In the genomic region with DNA sequence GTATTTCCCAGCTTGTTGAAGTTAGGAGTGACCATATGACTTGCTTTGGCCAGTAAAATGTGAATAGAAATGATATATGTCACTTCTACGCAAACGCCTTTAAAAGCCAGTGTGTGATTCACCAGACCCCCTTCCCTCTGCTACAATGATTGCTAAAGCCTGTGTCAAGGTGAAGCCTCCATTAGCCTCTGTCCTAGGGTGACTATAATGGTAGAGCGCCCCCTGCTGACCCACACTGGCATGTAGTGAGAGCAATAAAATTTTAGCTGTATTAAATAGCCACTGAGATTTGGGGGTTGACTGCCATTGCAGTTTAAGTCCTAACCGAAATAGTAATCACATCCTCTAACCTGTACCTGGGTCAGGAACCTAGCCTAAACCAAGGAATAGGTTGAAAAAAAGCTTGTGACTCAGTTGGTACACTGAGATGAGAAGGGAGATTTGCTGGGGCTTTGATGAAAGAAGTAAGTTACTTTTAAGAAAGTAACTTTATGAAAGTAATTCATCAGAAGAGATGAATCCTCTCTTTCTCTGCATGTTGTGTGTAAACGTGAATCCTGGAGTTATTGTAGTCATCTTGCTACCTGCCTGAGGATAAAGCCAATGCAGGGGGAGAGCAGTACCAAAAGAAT, we compare ENCODE assay signal across 8 cellular contexts. TPM values are rescaled to one million over a fixed set of nuclear protein-coding genes. Genes with fewer than 3 reads are reported as not detected.
A peak's percentile ranks its signal among the peaks of the same experiment; 100 is the strongest.
DNase-seq lines count a peak whose midpoint lies in the region; ATAC-seq and TF ChIP-seq lines count a peak whose summit lies in the region.

No MANE protein-coding gene starts in this region.

- CTCF ChIA-PET in PC-3 (lab: Charles Lee) = interaction anchor here (0.5 to 1.3 kb wide), 10 partner anchors 10 to 376 kb away, joined by 3 to 20 read pairs (median 4); no protein-coding TSS in a partner anchor

- POLR2A ChIA-PET in PC-3 (lab: Charles Lee; ENCODE audit: unreplicated experiment) = interaction anchor here (0.6 to 1.7 kb wide), 2 partner anchors 199 to 371 kb away, joined by 3 to 4 read pairs; partner anchors contain the start of gene NDUFB4

- BruUV-seq in PC-3 (replicated peaks; lab: Mats Ljungman, UMichigan) = no TSS peak

- no peaks in the 10 kb centered on the region for H3K9me2 ChIP-seq in PC-3 (replicated peaks; ENCODE audit: low read length)

- H3K4me3 Mint-ChIP-seq in activated T-cell treated with anti-CD3 and anti-CD28 coated beads, Interleukin-2, amount 50 U/mL, for 4 hours = no peak overlapping the region

- TF ChIP-seq POLR2A in thyroid gland (IDR thresholded peaks at IDR 0.05) = no peak

- no peaks in the 10 kb centered on the region for H3K9me3 Mint-ChIP-seq in activated T-cell treated with anti-CD3 and anti-CD28 coated beads, Interleukin-2, amount 50 U/mL, for 4 hours

- H3K27me3 ChIP-seq in PC-3 (ENCODE audit: low read length) = no peaks in the 10 kb centered on the region
- H3K27me3 ChIP-seq in osteoblast (ENCODE audit: insufficient read depth, low read length) = no peaks in the 10 kb centered on the region
- H3K27me3 ChIP-seq in thyroid gland = no peaks in the 10 kb centered on the region

- no peaks in the 10 kb centered on the region for H3F3A ChIP-seq in PC-3 (ENCODE audit: low read length, unreplicated experiment)

- H3K4me1 Mint-ChIP-seq in activated T-cell treated with anti-CD3 and anti-CD28 coated beads, Interleukin-2, amount 50 U/mL, for 4 hours (ENCODE audit: low read depth) = peaks cover 6% of the 10 kb centered on the region

- H3K79me2 ChIP-seq in PC-3 (ENCODE audit: low read length) (no peaks in the 10 kb centered on the region), osteoblast (ENCODE audit: insufficient read depth, low read length) (no peaks in the 10 kb centered on the region)

- H2AFZ ChIP-seq in PC-3 (ENCODE audit: low read length) (no peak overlapping the region), osteoblast (ENCODE audit: low read length) (peak overlapping the region; percentile 28)

- DNase-seq in DMS 273 treated with DMSO at 0.1 percent for 48 hours (lab: John Stamatoyannopoulos, UW) (peak; percentile 40), HPDE6-E6E7 (ENCODE audit: extremely low spot score) (peak; percentile 47), PC-3 (peak; percentile 93), fibroblast of villous mesenchyme (ENCODE audit: low read depth) (peak; percentile 86), osteoblast (ENCODE audit: insufficient read length, low spot score, missing footprints) (no peak), thyroid gland (peak; percentile 81 to 88)
- DNase-seq in activated T-cell treated with anti-CD3 and anti-CD28 coated beads, Interleukin-2, amount 50 U/mL, for 4 hours = peak; percentile 81

- ATAC-seq in GM21381 (IDR thresholded peaks at IDR 0.05; ENCODE audit: unreplicated experiment) (peak; percentile 96), PC-3 (peak; percentile 65)
- peak; percentile 89 to 91 for ATAC-seq in activated T-cell treated with anti-CD3 and anti-CD28 coated beads, Interleukin-2, amount 50 U/mL, for 4 hours

- no peak overlapping the region for H3K9ac ChIP-seq in PC-3 (ENCODE audit: low read length)

- H3K36me3 ChIP-seq in PC-3 (ENCODE audit: low read depth, low read length) (no peaks in the 10 kb centered on the region), osteoblast (ENCODE audit: insufficient read depth, low read length) (no peaks in the 10 kb centered on the region), thyroid gland (no peaks in the 10 kb centered on the region)

- H3K4me3 ChIP-seq in PC-3 (ENCODE audit: low read length) = no peak overlapping the region
- H3K4me3 ChIP-seq in fibroblast of villous mesenchyme (ENCODE audit: low read depth, low read length) = no peak overlapping the region
- H3K4me3 ChIP-seq in osteoblast (ENCODE audit: insufficient read depth, low read length) = no peak overlapping the region
- no peak overlapping the region for H3K4me3 ChIP-seq in thyroid gland (replicated peaks in 1 of 3)

- H3K27ac ChIP-seq in PC-3 (ENCODE audit: low read length) (0 out of 2 replicates have a peak overlapping the region, but pooled peaks have one; percentile 3), osteoblast (ENCODE audit: low read depth, low read length) (peak overlapping the region; percentile 47), thyroid gland (no peak overlapping the region)

- H4K20me1 ChIP-seq in PC-3 (ENCODE audit: low read length) = no peaks in the 10 kb centered on the region
- no peaks in the 10 kb centered on the region for H4K20me1 ChIP-seq in osteoblast (ENCODE audit: insufficient read depth, low read length)

- WGBS in thyroid gland, 2 donors = 41 to 42% methylated on average over 5 of the region's 5 CpGs

- H3K4me2 ChIP-seq in PC-3 (ENCODE audit: low read length) = no peak overlapping the region
- no peak overlapping the region for H3K4me2 ChIP-seq in osteoblast (ENCODE audit: insufficient read depth, low read length)

- H3K36me3 Mint-ChIP-seq in activated T-cell treated with anti-CD3 and anti-CD28 coated beads, Interleukin-2, amount 50 U/mL, for 4 hours (ENCODE audit: insufficient read depth) = no peaks in the 10 kb centered on the region

- H3K4me1 ChIP-seq in PC-3 (ENCODE audit: insufficient read depth, low read length) (peaks cover 28% of the 10 kb centered on the region), osteoblast (ENCODE audit: insufficient read depth, low read length) (peaks cover 30% of the 10 kb centered on the region), thyroid gland (no peaks in the 10 kb centered on the region)

- intact Hi-C loops in PC-3 (cut with micrococcal nuclease) (loop anchor here (1.0 to 5.0 kb wide), 6 partner anchors 53 to 378 kb away; partner anchors contain the start of genes GTF2E1 and RABL3), thyroid gland (cut with DNase I) (loop anchor here (2.0 to 10.0 kb wide), 2 partner anchors 234 to 550 kb away; no protein-coding TSS in a partner anchor)

- TF ChIP-seq CTCF in PC-3 (conservative IDR thresholded peaks at IDR 0.05; ENCODE audit: low read depth, low read length) (peak; percentile 99), fibroblast of villous mesenchyme (IDR thresholded peaks at IDR 0.05; ENCODE audit: insufficient read depth, low read depth, low read length) (peak; percentile 88), osteoblast (IDR thresholded peaks at IDR 0.05; ENCODE audit: extremely low read depth, low read depth, low read length) (peak; percentile 95), thyroid gland (IDR thresholded peaks at IDR 0.05) (peak; percentile 66 to 83 (median 78))

- H3K9me3 ChIP-seq in PC-3 (ENCODE audit: low read length) (no peaks in the 10 kb centered on the region), osteoblast (ENCODE audit: low read depth, low read length) (no peaks in the 10 kb centered on the region), thyroid gland (no peaks in the 10 kb centered on the region)

- H3K27me3 Mint-ChIP-seq in activated T-cell treated with anti-CD3 and anti-CD28 coated beads, Interleukin-2, amount 50 U/mL, for 4 hours (ENCODE audit: low read depth) = no peaks in the 10 kb centered on the region

RNA-seq across cellular contexts. Expression of gene GTF2E1, which starts 52.6 kb away (rescaled TPM):
- total RNA-seq in PC-3 (2014; rRNA removed) (10.7 and 15.2 TPM in 2 replicates), fibroblast of villous mesenchyme (16.1 and 32.4 TPM in 2 replicates), osteoblast (13.0 and 14.4 TPM in 2 replicates), thyroid gland (10 to 100 TPM; 11.3 to 25.5 (median 17.2) TPM)
- 10 to 100 TPM; 22.6 to 25.5 (median 24.9) TPM for total RNA-seq in activated T-cell treated with anti-CD3 and anti-CD28 coated beads, Interleukin-2, amount 50 U/mL, for 4 hours

RNA-seq across cellular contexts. Expression of gene RABL3, which starts 52.8 kb away (rescaled TPM):
- 21.3 and 24.3 TPM in 2 replicates for total RNA-seq in PC-3 (2014; rRNA removed)
- 10 to 100 TPM; 30.8 to 39.8 (median 36.5) TPM for total RNA-seq in activated T-cell treated with anti-CD3 and anti-CD28 coated beads, Interleukin-2, amount 50 U/mL, for 4 hours
- total RNA-seq in fibroblast of villous mesenchyme = 16.1 and 18.1 TPM in 2 replicates
- 13.3 and 15.2 TPM in 2 replicates for total RNA-seq in osteoblast
- 10 to 100 TPM; 24.3 to 59.5 (median 32.0) TPM for total RNA-seq in thyroid gland

Comparison
In these comparisons a context has a peak if more than half of its experiments do, and no peak if none do; other contexts are left out.
1. H3K27ac ChIP-seq: peak in PC-3 (single experiment) and osteoblast (single experiment); none in thyroid gland (0 of 3).
2. Peak in every context shown above with its lines, with median percentiles within 50 percentile points of each other: ATAC-seq and CTCF ChIP-seq.